Comparison of ENCODE assay signal across 10 cellular contexts in genomic region chr18:76459687-76460350, GRCh38. TPM values are rescaled to one million over a fixed set of nuclear protein-coding genes. Genes with fewer than 3 reads are reported as not detected.
DNase-seq lines count a peak whose midpoint lies in the region; ATAC-seq, FAIRE-seq and TF ChIP-seq lines count a peak whose summit lies in the region.
"Had no signal": no experiment of that assay in that cellular context is flagged by ENCODE, and none has a peak within 500 bp of the region (broad histone marks: within the 10 kb centered on the region; RNA-seq: fewer than 3 reads in every experiment).

No MANE protein-coding gene starts in this region.

- H4K91ac ChIP-seq in H1 (replicated peaks; ENCODE audit: insufficient read length, low read length): no peak overlapping the region

- H3K9me3 ChIP-seq in H1 (ENCODE audit: insufficient read depth in 2 of 2, low read depth in 1 of 2, low read length in 1 of 2): no peaks in the 10 kb centered on the region
- H3K9me3 ChIP-seq: BLaER1 had no signal

- no peak overlapping the region for H3K4me3 ChIP-seq in H1 (ENCODE audit: extremely low read depth in 1 of 4, insufficient read depth in 2 of 4, low read depth in 3 of 4, low read length in 4 of 4)
- H3K4me3 ChIP-seq: BLaER1 had no signal

- no peak for FAIRE-seq in H1 (lab: Jason Lieb, UNC)
- peak; percentile 88 for FAIRE-seq in urothelium cell line (lab: Jason Lieb, UNC)
- FAIRE-seq: small intestine had no signal

- H3K79me1 ChIP-seq in H1 (ENCODE audit: low read depth, low read length): peaks cover 3% of the 10 kb centered on the region

- H2BK15ac ChIP-seq in H1 (ENCODE audit: low read length): no peak overlapping the region

- no peaks in the 10 kb centered on the region for H3K9me3 Mint-ChIP-seq in activated CD8-positive, alpha-beta memory T cell treated with anti-CD3 and anti-CD28 coated beads, Interleukin-2, amount 10 ng/mL, durations not matched to agents 7 days and 5 days (ENCODE audit: low read depth)

- no peaks in the 10 kb centered on the region for H3K23me2 ChIP-seq in H1 (ENCODE audit: low read depth, low read length)

- no peak overlapping the region for H3K18ac ChIP-seq in H1 (ENCODE audit: extremely low read depth, low read length)

- no peak overlapping the region for H2AFZ ChIP-seq in H1 (ENCODE audit: low read length)

- DNase-seq in activated CD8-positive, alpha-beta memory T cell treated with anti-CD3 and anti-CD28 coated beads, Interleukin-2, amount 50 U/mL, for 48 hours: peak; percentile 34
- DNase-seq in activated CD8-positive, alpha-beta memory T cell treated with anti-CD3 and anti-CD28 coated beads, Interleukin-2, amount 10 ng/mL, durations not matched to agents 7 days and 5 days: no peak
- DNase-seq in H1 (ENCODE audit: low read depth in 1 of 2, low spot score in 2 of 2): no peak
- DNase-seq in mesenteric fat pad (ENCODE audit: low spot score): peak; percentile 78
- DNase-seq in urothelium cell line (ENCODE audit: low spot score): peak; percentile 92
- no peak for DNase-seq in NCI-H2081 (lab: John Stamatoyannopoulos, UW)
- DNase-seq: small intestine had no signal

- H2AK5ac ChIP-seq in H1 (ENCODE audit: low read depth, low read length): 0 out of 2 replicates have a peak overlapping the region, but pooled peaks have one; percentile 34

- no peak overlapping the region for H2BK120ac ChIP-seq in H1 (replicated peaks; ENCODE audit: low read depth, low read length)

- H3K56ac ChIP-seq in H1 (replicated peaks; ENCODE audit: insufficient read length, low read depth, low read length): no peak overlapping the region

- H3K4me1 Mint-ChIP-seq in activated CD8-positive, alpha-beta memory T cell treated with anti-CD3 and anti-CD28 coated beads, Interleukin-2, amount 10 ng/mL, durations not matched to agents 7 days and 5 days: no peaks in the 10 kb centered on the region

- no peak for TF ChIP-seq CTCF in H1 (IDR thresholded peaks at IDR 0.05; ENCODE audit: control extremely low read depth in 1 of 3, insufficient read depth in 1 of 3, low read depth in 1 of 3, low read length in 3 of 3)

- WGBS in H1 (ENCODE audit: extremely low coverage in 1 of 2, insufficient coverage in 1 of 2, insufficient read length in 1 of 2, insufficient replicate concordance in 2 of 2, low coverage in 1 of 2, low lambda C conversion rate in 2 of 2, missing lambda C conversion rate in 1 of 2), 2 experiments: 87% methylated on average over 26 of the region's 26 CpGs; no CpG with 5 or more reads in 1 of the 2 experiments

- no peak overlapping the region for H3K27ac ChIP-seq in H1 (ENCODE audit: low read depth, low read length)
- H3K27ac ChIP-seq: BLaER1 had no signal

- no peak for ATAC-seq in activated CD8-positive, alpha-beta memory T cell treated with anti-CD3 and anti-CD28 coated beads, Interleukin-2, amount 10 ng/mL, durations not matched to agents 7 days and 5 days
- ATAC-seq in HG03565 (IDR thresholded peaks at IDR 0.05; ENCODE audit: unreplicated experiment): no peak
- no peak for ATAC-seq in HG02852 (IDR thresholded peaks at IDR 0.05; ENCODE audit: unreplicated experiment)

- no peak for TF ChIP-seq POLR2A in H1 (IDR thresholded peaks at IDR 0.05; ENCODE audit: control extremely low read depth in 1 of 2, low read depth in 2 of 2, low read length in 2 of 2)

- no peak overlapping the region for H3K27ac Mint-ChIP-seq in activated CD8-positive, alpha-beta memory T cell treated with anti-CD3 and anti-CD28 coated beads, Interleukin-2, amount 10 ng/mL, durations not matched to agents 7 days and 5 days

- no peak overlapping the region for H3K4ac ChIP-seq in H1 (replicated peaks; ENCODE audit: insufficient read length, low read depth, low read length)

- no peak for TF ChIP-seq EP300 in H1 (IDR thresholded peaks at IDR 0.05; ENCODE audit: borderline replicate concordance in 1 of 2, low read depth in 2 of 2, low read length in 2 of 2)

- no peak overlapping the region for H4K8ac ChIP-seq in H1 (ENCODE audit: extremely low read depth, insufficient read depth, low read length)

- no peak overlapping the region for H3K4me2 ChIP-seq in H1 (ENCODE audit: insufficient read depth in 1 of 2, low read depth in 2 of 2, low read length in 2 of 2)
- H3K4me2 ChIP-seq: BLaER1 had no signal

- peaks cover 0 to 6% (median 3%) of the 10 kb centered on the region in 4 experiments; a peak in 3 of 7 replicates for H3K4me1 ChIP-seq in H1 (replicated peaks in 1 of 4; ENCODE audit: control insufficient read depth in 3 of 4, insufficient read depth in 4 of 4, low read length in 3 of 4)

- no peak overlapping the region for H3K23ac ChIP-seq in H1 (ENCODE audit: insufficient read length)

- peaks cover 5% of the 10 kb centered on the region for H3K27me3 Mint-ChIP-seq in activated CD8-positive, alpha-beta memory T cell treated with anti-CD3 and anti-CD28 coated beads, Interleukin-2, amount 10 ng/mL, durations not matched to agents 7 days and 5 days

- H3K79me2 ChIP-seq in H1 (ENCODE audit: control insufficient read depth in 1 of 2, insufficient read depth in 2 of 2, low read length in 2 of 2): peaks cover 0 to 10% of the 10 kb centered on the region in 2 experiments; a peak in 1 of 4 replicates

- CTCF ChIA-PET in activated CD8-positive, alpha-beta memory T cell treated with anti-CD3 and anti-CD28 coated beads, Interleukin-2, amount 10 ng/mL, durations not matched to agents 7 days and 5 days (lab: Charles Lee): interaction anchor here (0.5 to 0.9 kb wide), 2 partner anchors 9 to 87 kb away, joined by 3 read pairs; no protein-coding TSS in a partner anchor
- CTCF ChIA-PET in H1 (lab: Charles Lee; ENCODE audit: partially characterized antibody): interaction anchor here (0.9 to 1.7 kb wide), 4 partner anchors 31 to 199 kb away, joined by 3 to 5 read pairs (median 4); no protein-coding TSS in a partner anchor

- H2BK5ac ChIP-seq in H1 (ENCODE audit: low read depth, low read length): peak overlapping the region; percentile 52; the same call in 1 of the 2 replicates

- H3K4me3 Mint-ChIP-seq in activated CD8-positive, alpha-beta memory T cell treated with anti-CD3 and anti-CD28 coated beads, Interleukin-2, amount 10 ng/mL, durations not matched to agents 7 days and 5 days: no peak overlapping the region

- no peak overlapping the region for H2BK12ac ChIP-seq in H1 (ENCODE audit: low read depth, low read length)

- H2BK20ac ChIP-seq in H1 (ENCODE audit: low read length): no peak overlapping the region

- no peak overlapping the region for H3K9ac ChIP-seq in H1 (replicated peaks in 1 of 4; ENCODE audit: extremely low read depth in 1 of 4, low read depth in 3 of 4, low read length in 3 of 4)
- H3K9ac ChIP-seq: BLaER1 had no signal

- POLR2A ChIA-PET in H1 (lab: Charles Lee; ENCODE audit: partially characterized antibody): no interaction called here

- H4K20me1 ChIP-seq in H1 (replicated peaks in 1 of 2; ENCODE audit: control insufficient read depth in 1 of 2, insufficient read depth in 2 of 2, low read length in 2 of 2): peaks cover 0 to 16% of the 10 kb centered on the region in 2 experiments

- no peak overlapping the region for H4K5ac ChIP-seq in H1 (ENCODE audit: insufficient read length, low read depth, low read length)

- H3K14ac ChIP-seq in H1 (ENCODE audit: insufficient read length): no peak overlapping the region

- H3K36me3 Mint-ChIP-seq in activated CD8-positive, alpha-beta memory T cell treated with anti-CD3 and anti-CD28 coated beads, Interleukin-2, amount 10 ng/mL, durations not matched to agents 7 days and 5 days: no peaks in the 10 kb centered on the region

- H3K27me3 ChIP-seq in H1 (replicated peaks in 1 of 4; ENCODE audit: control insufficient read depth in 3 of 4, extremely low read depth in 1 of 4, insufficient read depth in 3 of 4, low read length in 3 of 4): 0 out of 7 replicates have a peak, but pooled peaks cover 0 to 2% (median 0%) of the 10 kb centered on the region in 4 experiments
- H3K27me3 ChIP-seq: BLaER1 had no signal

- H3K36me3 ChIP-seq in H1 (ENCODE audit: control insufficient read depth in 2 of 4, insufficient read depth in 4 of 4, low read length in 3 of 4): peaks cover 0 to 5% (median under 1%) of the 10 kb centered on the region in 4 experiments; a peak in 1 of 8 replicates

- no peak for TF ChIP-seq RAD21 in H1 (IDR thresholded peaks at IDR 0.05 in 1 of 2, conservative IDR thresholded peaks at IDR 0.05 in 1 of 2; ENCODE audit: low read depth in 2 of 2, low read length in 2 of 2)

TF ChIP-seq in H1, 55 proteins besides CTCF, POLR2A, EP300 and RAD21:
- TF ChIP-seq NRF1 (IDR thresholded peaks at IDR 0.05; ENCODE audit: low read depth, low read length) (no peak), KDM4A (IDR thresholded peaks at IDR 0.05; ENCODE audit: low read depth, low read length, severe bottlenecking) (no peak), SP2 (IDR thresholded peaks at IDR 0.05; ENCODE audit: low read length) (no peak), MAX (IDR thresholded peaks at IDR 0.05) (no peak), YY1 (IDR thresholded peaks at IDR 0.05; ENCODE audit: low read depth, low read length) (no peak), HDAC2 (IDR thresholded peaks at IDR 0.05; ENCODE audit: borderline replicate concordance in 1 of 2, low read depth in 2 of 2, low read length in 2 of 2) (no peak), POLR2AphosphoS5 (IDR thresholded peaks at IDR 0.05; ENCODE audit: low read depth, low read length) (no peak), BRCA1 (IDR thresholded peaks at IDR 0.05; ENCODE audit: low read depth, low read length) (no peak), SIN3A (conservative IDR thresholded peaks at IDR 0.05 in 1 of 2, IDR thresholded peaks at IDR 0.05 in 1 of 2; ENCODE audit: low read depth in 1 of 2, low read length in 2 of 2) (no peak)

RNA-seq across cellular contexts. Expression of gene ZNF516, which starts 35.2 kb away (rescaled TPM):
- total RNA-seq in activated CD8-positive, alpha-beta memory T cell treated with anti-CD3 and anti-CD28 coated beads, Interleukin-2, amount 10 ng/mL, durations not matched to agents 7 days and 5 days: 1 to 10 TPM; 1.5 to 2.0 TPM
- total RNA-seq in H1 (2021; fragmentation: NEBNext Ultra II Directional; extraction: Animal tissue kit (Norgen Biotek cat#: 25700)): 16.5 and 17.0 TPM in 2 replicates
- polyA plus RNA-seq in H1 (2011; rRNA removed): 7.3 and 9.2 TPM in 2 replicates
- 9.3 TPM for polyA plus RNA-seq in H1 (2011; cell fraction: cytosol; rRNA removed)
- 15.7 TPM for polyA plus RNA-seq in H1 (2011; cell fraction: nucleus; rRNA removed)
- polyA plus RNA-seq in H1 (2012, experiment 1 of 2): 8.0 to 13.2 TPM (median 9.8 TPM) in 4 replicates
- polyA plus RNA-seq in H1 (2012, experiment 2 of 2): 3.3 TPM
- 4.8 TPM for polyA plus RNA-seq in H1 (2013, experiment 1 of 2)
- polyA plus RNA-seq in H1 (2013, experiment 2 of 2): 4.1 TPM
- 13.4 and 18.4 TPM in 2 replicates for polyA minus RNA-seq in H1 (2011; rRNA and poly(A)+ RNA removed)
- 14.1 TPM for polyA minus RNA-seq in H1 (2011; cell fraction: cytosol; rRNA and poly(A)+ RNA removed)
- polyA minus RNA-seq in H1 (2011; cell fraction: nucleus; rRNA and poly(A)+ RNA removed): 25.4 TPM
- total RNA-seq in mesenteric fat pad: 20.3 TPM

Comparison
In these comparisons a context has a peak if more than half of its experiments do, and no peak if none do; other contexts are left out.
1. DNase-seq: peak in activated CD8-positive, alpha-beta memory T cell treated with anti-CD3 and anti-CD28 coated beads, Interleukin-2, amount 50 U/mL, for 48 hours (single experiment), mesenteric fat pad (single experiment) and urothelium cell line (single experiment); none in activated CD8-positive, alpha-beta memory T cell treated with anti-CD3 and anti-CD28 coated beads, Interleukin-2, amount 10 ng/mL, durations not matched to agents 7 days and 5 days (single experiment), H1 (0 of 2) and NCI-H2081 (0 of 2).